Comparison of ENCODE assay signal across 8 cellular contexts in genomic region chr10:44968101-44968886, GRCh38. TPM values are rescaled to one million over a fixed set of nuclear protein-coding genes. Genes with fewer than 3 reads are reported as not detected.
DNase-seq lines count a peak whose midpoint lies in the region; ATAC-seq and TF ChIP-seq lines count a peak whose summit lies in the region.

No MANE protein-coding gene starts in this region.

- H3K36me3 ChIP-seq in breast epithelium, result no peaks in the 10 kb centered on the region
- peaks cover 0 to 4% of the 10 kb centered on the region in 2 donors for H3K36me3 ChIP-seq in aorta (ENCODE audit: control insufficient read depth in 1 of 2, insufficient read depth in 2 of 2, low read length in 1 of 2)

- H3K4me3 ChIP-seq in breast epithelium (no peak overlapping the region), aorta (ENCODE audit: low read length in 2 of 2) (no peak overlapping the region)

- TF ChIP-seq POLR2A in breast epithelium (IDR thresholded peaks at IDR 0.05), result no peak

- H3K9me3 ChIP-seq in breast epithelium (no peaks in the 10 kb centered on the region), aorta (ENCODE audit: control insufficient read depth, low read length) (no peaks in the 10 kb centered on the region)

- DNase-seq in Right ventricle myocardium inferior (ENCODE audit: missing footprints) (peak; percentile 71), cardiac septum (ENCODE audit: low spot score) (no peak), breast epithelium (ENCODE audit: low spot score in 2 of 2) (no peak), mucosa of gallbladder (ENCODE audit: low spot score) (peak; percentile 53), aorta (peak; percentile 78 to 86), NCI-H2227 treated with DMSO at 0.1 percent for 48 hours (lab: John Stamatoyannopoulos, UW) (no peak), NCI-H2171 treated with DMSO at 0.1 percent for 48 hours (lab: John Stamatoyannopoulos, UW) (no peak)
- no peak for DNase-seq in effector CD4-positive, alpha-beta T cell

- no peaks in the 10 kb centered on the region for H3K27me3 ChIP-seq in breast epithelium
- no peaks in the 10 kb centered on the region for H3K27me3 ChIP-seq in aorta (ENCODE audit: control insufficient read depth in 1 of 2, insufficient read depth in 2 of 2, low read length in 1 of 2)

- no peak for TF ChIP-seq CTCF in breast epithelium (IDR thresholded peaks at IDR 0.05)

- WGBS in aorta, 2 donors, result 44 to 50% methylated on average over 8 of the region's 8 CpGs

- intact Hi-C loops in Right ventricle myocardium inferior (cut with DNase I) (no loop called here), cardiac septum (cut with DNase I) (loop anchor here (5.0 kb wide), 1 partner anchor 34 kb away; the partner anchor contains the start of gene ZNF22), breast epithelium (cut with DNase I; ENCODE audit: low total_unique reads) (no loop called here), aorta (cut with DNase I) (no loop called here)

- H3K4me1 ChIP-seq in breast epithelium (peaks cover 7 to 21% of the 10 kb centered on the region in 2 donors), aorta (ENCODE audit: control insufficient read depth in 1 of 2, insufficient read depth in 2 of 2, low read length in 2 of 2) (no peaks in the 10 kb centered on the region)

- H3K27ac ChIP-seq in breast epithelium (peak overlapping the region; percentile 33 to 53), aorta (ENCODE audit: low read depth in 1 of 2, low read length in 2 of 2) (no peak overlapping the region)

- ATAC-seq in Right ventricle myocardium inferior (peak; percentile 34), aorta (ENCODE audit: low FRiP score) (peak; percentile 56)

RNA-seq across cellular contexts. Expression of gene RASSF4, which starts 8.7 kb away (rescaled TPM):
- total RNA-seq in Right ventricle myocardium inferior, result 91.5 TPM
- 47.5 TPM for total RNA-seq in cardiac septum
- 100 to 1,000 TPM in 1 of 3 donors, 10 to 100 TPM in 2; 18.7 to 364 (median 41.1) TPM for total RNA-seq in breast epithelium
- 41.9 TPM for total RNA-seq in mucosa of gallbladder
- total RNA-seq in aorta, result 10 to 100 TPM; 26.7 to 82.1 TPM
- 10 to 100 TPM; 13.5 to 32.0 TPM for polyA plus RNA-seq in aorta

RNA-seq across cellular contexts. Expression of gene DEPP1, which starts 10.3 kb away (rescaled TPM):
- total RNA-seq in Right ventricle myocardium inferior (33.0 TPM), cardiac septum (45.5 TPM), breast epithelium (1,000 to 10,000 TPM in 1 of 3 donors, 100 to 1,000 TPM in 2; 139 to 2,057 (median 460) TPM), mucosa of gallbladder (45.8 TPM), aorta (100 to 1,000 TPM in 1 of 2 donors, 10 to 100 TPM in 1; 84.2 to 254 TPM)
- polyA plus RNA-seq in aorta, result 100 to 1,000 TPM in 1 of 2 donors, 10 to 100 TPM in 1; 55.2 to 492 TPM

RNA-seq across cellular contexts. Expression of gene ZNF22, which starts 32.4 kb away (rescaled TPM):
- total RNA-seq in Right ventricle myocardium inferior (13.7 TPM), cardiac septum (14.9 TPM), breast epithelium (10 to 100 TPM; 32.0 to 54.1 (median 34.2) TPM), mucosa of gallbladder (16.5 TPM), aorta (10 to 100 TPM; 19.6 to 20.9 TPM)
- 10 to 100 TPM; 12.4 to 20.3 TPM for polyA plus RNA-seq in aorta

RNA-seq across cellular contexts. Expression of gene TMEM72, which starts 57.2 kb away (rescaled TPM):
- total RNA-seq in Right ventricle myocardium inferior (not detected), cardiac septum (not detected), breast epithelium (not detected), mucosa of gallbladder (not detected), aorta (not detected)
- not detected for polyA plus RNA-seq in aorta

Comparison
In these comparisons a context has a peak if more than half of its experiments do, and no peak if none do; other contexts are left out.
1. DNase-seq: peak in Right ventricle myocardium inferior (single experiment), mucosa of gallbladder (single experiment) and aorta (2 of 2); none in cardiac septum (single experiment), breast epithelium (0 of 2), effector CD4-positive, alpha-beta T cell (single experiment), NCI-H2227 treated with DMSO at 0.1 percent for 48 hours (single experiment) and NCI-H2171 treated with DMSO at 0.1 percent for 48 hours (single experiment).
2. H3K27ac ChIP-seq: peak in breast epithelium (2 of 2); none in aorta (0 of 2).